14 cellular contexts compared by ENCODE assay signal in genomic region chr5:67693956-67694564, GRCh38.
DNase-seq lines count a peak whose midpoint lies in the region; ATAC-seq and TF ChIP-seq lines count a peak whose summit lies in the region.
"Had no signal": no experiment of that assay in that cellular context is flagged by ENCODE, and none has a peak within 500 bp of the region (broad histone marks: within the 10 kb centered on the region; RNA-seq: fewer than 3 reads in every experiment).

No MANE protein-coding gene starts in this region.

- H3K27ac ChIP-seq in brain microvascular endothelial cell (no peak overlapping the region), right atrium auricular region (peak overlapping the region; percentile 63 to 75), psoas muscle (peak overlapping the region; percentile 82)

- in situ Hi-C loops in brain microvascular endothelial cell (cut with HindIII; ENCODE audit: low pct_ligation_motif_present, low sequenced_read_pairs): no loop called here

- ATAC-seq in psoas muscle: peak; percentile 95 to 100 (median 98)
- ATAC-seq: activated T-cell treated with anti-CD3 and anti-CD28 coated beads, Interleukin-2, amount 50 U/mL, for 72 hours had no signal

- H3K4me1 ChIP-seq in right atrium auricular region (peaks cover 0 to 22% of the 10 kb centered on the region in 2 donors), psoas muscle (peaks cover 13% of the 10 kb centered on the region)

- H3K36me3 ChIP-seq in brain microvascular endothelial cell (replicated peaks) (no peaks in the 10 kb centered on the region), right atrium auricular region (no peaks in the 10 kb centered on the region), psoas muscle (ENCODE audit: insufficient read depth in 1 of 2, low read depth in 1 of 2) (no peaks in the 10 kb centered on the region)

- DNase-seq in A172 (ENCODE audit: low spot score) (peak; percentile 12), brain microvascular endothelial cell (peak; percentile 11), right atrium auricular region (ENCODE audit: low spot score) (peak; percentile 94), psoas muscle (peak; percentile 80 to 92), NCI-H510A (lab: John Stamatoyannopoulos, UW) (no peak), middle frontal gyrus (ENCODE audit: extremely low spot score, low spot score) (no peak), NAMALWA (ENCODE audit: low spot score) (no peak)
- no peak for DNase-seq in stimulated activated CD4-positive, alpha-beta T cell treated with anti-CD3 and anti-CD28 coated beads, Interleukin-2, amount 100 ng/mL, for 48 hours
- DNase-seq: activated T-cell treated with anti-CD3 and anti-CD28 coated beads, Interleukin-2, amount 50 U/mL, for 72 hours; GF-D8; H7; NCI-H1092 treated with DMSO at 0.1 percent for 48 hours; stimulated activated CD4-positive, alpha-beta T cell treated with anti-CD3 and anti-CD28 coated beads, Interleukin-15, amount 100 ng/mL, for 24 hours; stimulated activated naive CD4-positive, alpha-beta T cell treated with Interleukin-2 at 50 U/mL for 16 hours had no signal

- WGBS in psoas muscle, 3 donors: 18 to 32% (median 19%) methylated on average over 6 of the region's 6 CpGs

- TF ChIP-seq CTCF in brain microvascular endothelial cell (IDR thresholded peaks at IDR 0.05; ENCODE audit: low read depth, low read length, missing control alignments) (no peak), right atrium auricular region (IDR thresholded peaks at IDR 0.05) (no peak), psoas muscle (IDR thresholded peaks at IDR 0.05) (no peak)

- no peaks in the 10 kb centered on the region for H3K9me3 ChIP-seq in right atrium auricular region
- H3K9me3 ChIP-seq in psoas muscle: no peaks in the 10 kb centered on the region

- intact Hi-C loops in psoas muscle (cut with DNase I): loop anchor here in 1 of 2 donors (10.0 kb wide), 3 partner anchors 111 to 561 kb away; no protein-coding TSS in a partner anchor

- H3K27me3 ChIP-seq in brain microvascular endothelial cell (replicated peaks): no peaks in the 10 kb centered on the region
- no peaks in the 10 kb centered on the region for H3K27me3 ChIP-seq in right atrium auricular region
- no peaks in the 10 kb centered on the region for H3K27me3 ChIP-seq in psoas muscle (ENCODE audit: insufficient read depth in 3 of 3, low read length in 2 of 3)

- H3K4me3 ChIP-seq in brain microvascular endothelial cell (ENCODE audit: low read depth, low read length): no peak overlapping the region
- no peak overlapping the region for H3K4me3 ChIP-seq in right atrium auricular region
- peak overlapping the region; percentile 50 for H3K4me3 ChIP-seq in psoas muscle

Comparison
In these comparisons a context has a peak if more than half of its experiments do, and no peak if none do; other contexts are left out.
1. DNase-seq: peak in A172 (single experiment), brain microvascular endothelial cell (single experiment), right atrium auricular region (single experiment) and psoas muscle (2 of 2); none in stimulated activated CD4-positive, alpha-beta T cell treated with anti-CD3 and anti-CD28 coated beads, Interleukin-2, amount 100 ng/mL, for 48 hours (0 of 2), NCI-H510A (single experiment), middle frontal gyrus (single experiment) and NAMALWA (single experiment).